Comparison of ENCODE assay signal across 8 cellular contexts in the genomic region with DNA sequence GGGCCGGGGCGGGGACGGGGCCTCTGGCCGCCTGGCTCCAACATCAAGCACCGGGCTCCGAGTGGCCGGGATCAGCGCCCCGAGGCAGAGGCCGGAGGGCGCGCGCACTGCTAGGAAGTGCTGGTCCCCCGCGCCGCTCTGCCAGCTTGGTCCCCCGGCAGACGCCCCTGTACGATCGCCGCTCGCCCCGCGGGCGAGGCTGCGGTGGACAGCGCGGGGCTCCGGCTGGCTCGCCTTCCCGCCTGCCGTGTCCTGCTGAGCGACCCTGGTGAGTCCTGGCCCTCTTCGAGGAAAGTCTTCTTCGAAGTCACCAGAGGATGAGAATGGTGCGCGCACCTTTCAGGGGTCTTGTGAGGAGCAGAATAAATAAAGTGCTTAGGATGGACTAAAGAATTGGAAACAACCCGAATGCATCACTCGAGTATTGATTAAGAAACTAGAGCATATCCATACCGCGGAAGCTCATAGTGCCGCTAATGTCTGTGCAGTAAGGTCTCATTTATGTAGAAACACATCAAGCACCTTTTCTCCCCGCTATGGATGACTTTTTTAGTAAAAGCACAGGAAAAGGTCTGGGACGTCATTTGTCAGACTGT. TPM values are rescaled to one million over a fixed set of nuclear protein-coding genes. Genes with fewer than 3 reads are reported as not detected.
DNase-seq lines count a peak whose midpoint lies in the region; FAIRE-seq and TF ChIP-seq lines count a peak whose summit lies in the region.

No MANE protein-coding gene starts in this region.

- no peaks in the 10 kb centered on the region for H4K20me1 ChIP-seq in keratinocyte (ENCODE audit: control insufficient read depth, extremely low read depth, insufficient read depth, low read length)

- TF ChIP-seq CTCF in HEK293 (tag by site-specific recombination; IDR thresholded peaks at IDR 0.05) (no peak), keratinocyte (optimal IDR thresholded peaks at IDR 0.05 in 1 of 3, IDR thresholded peaks at IDR 0.05 in 1 of 3, conservative IDR thresholded peaks at IDR 0.05 in 1 of 3; ENCODE audit: extremely low read depth in 1 of 3, insufficient read depth in 2 of 3, low read length in 3 of 3) (no peak)

- H3K9me3 Mint-ChIP-seq in CD4-positive, alpha-beta memory T cell = no peaks in the 10 kb centered on the region
- H3K9me3 Mint-ChIP-seq in activated T-helper 2 cell treated with anti-CD3 and anti-CD28 coated beads, Interferon-gamma antibody, Interleukin-2, Interleukin-4, amounts not matched to agents 10 μg/mL and 5 μg/mL and 100 μg/mL, durations not matched to agents 14 hours and 24 hours and 36 hours = no peaks in the 10 kb centered on the region

- CTCF ChIA-PET in CD4-positive, alpha-beta memory T cell (lab: Charles Lee; ENCODE audit: partially characterized antibody) = interaction anchor here (0.5 to 13.2 kb wide), 13 partner anchors 15 to 1268 kb away, joined by 3 to 376 read pairs (median 5); partner anchors contain the start of genes IL32 and ZSCAN10
- CTCF ChIA-PET in HEK293 (lab: Yijun Ruan, JAX) = interaction anchor here (0.9 to 1.6 kb wide), 7 partner anchors 14 to 103 kb away, joined by 3 to 7 read pairs (median 3); no protein-coding TSS in a partner anchor

- dilution Hi-C loops in keratinocyte (cut with MboI; ENCODE audit: extremely low pct_ligation_motif_present, low sequenced_read_pairs) = no loop called here

- H3K9ac ChIP-seq in keratinocyte (ENCODE audit: control insufficient read depth, extremely low read depth, insufficient read depth, low read length) (peak overlapping the region; percentile 91), subcutaneous abdominal adipose tissue (ENCODE audit: low read length in 5 of 5) (peak overlapping the region in 4 of 5 donors; percentile 88 to 94 (median 91))

- H3K9me3 ChIP-seq in CD4-positive, alpha-beta memory T cell (ENCODE audit: control insufficient read depth in 1 of 2, low read length in 2 of 2) = no peaks in the 10 kb centered on the region
- H3K9me3 ChIP-seq in HEK293 (ENCODE audit: control insufficient read depth, insufficient read depth, low read depth, low read length) (no peaks in the 10 kb centered on the region), keratinocyte (ENCODE audit: control insufficient read depth, low read depth, low read length) (no peaks in the 10 kb centered on the region), subcutaneous abdominal adipose tissue (ENCODE audit: control insufficient read depth in 5 of 5, low read length in 5 of 5) (no peaks in the 10 kb centered on the region)

- no peaks in the 10 kb centered on the region for H3K27me3 ChIP-seq in CD4-positive, alpha-beta memory T cell (ENCODE audit: insufficient read depth, low read length)
- H3K27me3 ChIP-seq in keratinocyte (ENCODE audit: control insufficient read depth, extremely low read depth, insufficient read depth, low read length) = no peaks in the 10 kb centered on the region
- no peaks in the 10 kb centered on the region for H3K27me3 ChIP-seq in subcutaneous abdominal adipose tissue (ENCODE audit: control insufficient read depth in 5 of 5, insufficient read depth in 4 of 5, low read length in 5 of 5)

- FAIRE-seq in keratinocyte (lab: Jason Lieb, UNC) = no peak

- peaks cover 36% of the 10 kb centered on the region for H3K79me2 ChIP-seq in keratinocyte (ENCODE audit: control insufficient read depth, insufficient read depth, low read length)

- peak overlapping the region; percentile 88 to 89 for H3K4me3 ChIP-seq in CD4-positive, alpha-beta memory T cell (ENCODE audit: low read length in 2 of 2)
- H3K4me3 ChIP-seq in HEK293 (ENCODE audit: low read depth, low read length) = peak overlapping the region; percentile 82
- peak overlapping the region; percentile 90 to 100 (median 98) for H3K4me3 ChIP-seq in keratinocyte (ENCODE audit: control insufficient read depth in 2 of 3, extremely low read depth in 1 of 3, insufficient read depth in 2 of 3, low read depth in 1 of 3, low read length in 3 of 3)
- H3K4me3 ChIP-seq in subcutaneous abdominal adipose tissue (ENCODE audit: low read depth in 1 of 5, low read length in 5 of 5) = peak overlapping the region; percentile 87 to 92 (median 91)

- H2AFZ ChIP-seq in keratinocyte (ENCODE audit: control insufficient read depth, low read length) = peak overlapping the region; percentile 90

- H3K36me3 ChIP-seq in CD4-positive, alpha-beta memory T cell (ENCODE audit: insufficient read depth, low read length) = peaks cover 8% of the 10 kb centered on the region
- H3K36me3 ChIP-seq in HEK293 (ENCODE audit: control insufficient read depth in 2 of 2, insufficient read depth in 1 of 2, low read length in 2 of 2) (peaks cover 6 to 44% of the 10 kb centered on the region in 2 experiments; a peak in 2 of 3 replicates), keratinocyte (ENCODE audit: control insufficient read depth in 2 of 2, extremely low read depth in 1 of 2, insufficient read depth in 2 of 2, low read length in 2 of 2) (peaks cover 3 to 4% of the 10 kb centered on the region in 2 experiments), subcutaneous abdominal adipose tissue (ENCODE audit: control insufficient read depth in 5 of 5, insufficient read depth in 5 of 5, low read length in 5 of 5) (peaks cover 0 to 35% (median 20%) of the 10 kb centered on the region in 5 donors)

- intact Hi-C loops in CD4-positive, alpha-beta memory T cell (cut with micrococcal nuclease) = no loop called here
- intact Hi-C loops in activated T-helper 2 cell treated with anti-CD3 and anti-CD28 coated beads, Interferon-gamma antibody, Interleukin-2, Interleukin-4, amounts not matched to agents 10 μg/mL and 5 μg/mL and 100 μg/mL, durations not matched to agents 14 hours and 24 hours and 36 hours (cut with micrococcal nuclease) = loop anchor here (2.0 kb wide), 1 partner anchor 32 kb away; no protein-coding TSS in a partner anchor

- H3K27ac ChIP-seq in CD4-positive, alpha-beta memory T cell (ENCODE audit: low read depth, low read length) = peak overlapping the region; percentile 73
- H3K27ac ChIP-seq in HEK293 (ENCODE audit: extremely low read depth, low read depth, low read length) = peak overlapping the region; percentile 90
- peak overlapping the region; percentile 78 for H3K27ac ChIP-seq in keratinocyte (ENCODE audit: control insufficient read depth, insufficient read depth, low read length)
- peak overlapping the region; percentile 4 for H3K27ac ChIP-seq in subcutaneous abdominal adipose tissue (ENCODE audit: low read depth, low read length)

- peaks cover 10 to 42% (median 21%) of the 10 kb centered on the region in 4 donors for H3K4me1 Mint-ChIP-seq in CD4-positive, alpha-beta memory T cell
- H3K4me1 Mint-ChIP-seq in activated T-helper 2 cell treated with anti-CD3 and anti-CD28 coated beads, Interferon-gamma antibody, Interleukin-2, Interleukin-4, amounts not matched to agents 10 μg/mL and 5 μg/mL and 100 μg/mL, durations not matched to agents 14 hours and 24 hours and 36 hours (ENCODE audit: low read depth) = peaks cover 18% of the 10 kb centered on the region

- peak overlapping the region; percentile 87 to 99 (median 96) for H3K4me3 Mint-ChIP-seq in CD4-positive, alpha-beta memory T cell
- peak overlapping the region; percentile 98 for H3K4me3 Mint-ChIP-seq in activated T-helper 2 cell treated with anti-CD3 and anti-CD28 coated beads, Interferon-gamma antibody, Interleukin-2, Interleukin-4, amounts not matched to agents 10 μg/mL and 5 μg/mL and 100 μg/mL, durations not matched to agents 14 hours and 24 hours and 36 hours (ENCODE audit: low read depth)

- peak overlapping the region; percentile 86 to 99 (median 92) for H3K27ac Mint-ChIP-seq in CD4-positive, alpha-beta memory T cell
- H3K27ac Mint-ChIP-seq in activated T-helper 2 cell treated with anti-CD3 and anti-CD28 coated beads, Interferon-gamma antibody, Interleukin-2, Interleukin-4, amounts not matched to agents 10 μg/mL and 5 μg/mL and 100 μg/mL, durations not matched to agents 14 hours and 24 hours and 36 hours = peak overlapping the region; percentile 82

- H3K27me3 Mint-ChIP-seq in CD4-positive, alpha-beta memory T cell = no peaks in the 10 kb centered on the region
- H3K27me3 Mint-ChIP-seq in activated T-helper 2 cell treated with anti-CD3 and anti-CD28 coated beads, Interferon-gamma antibody, Interleukin-2, Interleukin-4, amounts not matched to agents 10 μg/mL and 5 μg/mL and 100 μg/mL, durations not matched to agents 14 hours and 24 hours and 36 hours (ENCODE audit: low read depth) = no peaks in the 10 kb centered on the region

- H3K36me3 Mint-ChIP-seq in CD4-positive, alpha-beta memory T cell = peaks cover 3 to 29% of the 10 kb centered on the region in 2 donors
- peaks cover 32% of the 10 kb centered on the region for H3K36me3 Mint-ChIP-seq in activated T-helper 2 cell treated with anti-CD3 and anti-CD28 coated beads, Interferon-gamma antibody, Interleukin-2, Interleukin-4, amounts not matched to agents 10 μg/mL and 5 μg/mL and 100 μg/mL, durations not matched to agents 14 hours and 24 hours and 36 hours (ENCODE audit: low read depth)

- DNase-seq in CD4-positive, alpha-beta memory T cell = no peak
- DNase-seq in activated T-helper 2 cell treated with anti-CD3 and anti-CD28 coated beads, Interferon-gamma antibody, Interleukin-2, Interleukin-4, amounts not matched to agents 10 μg/mL and 5 μg/mL and 100 μg/mL, durations not matched to agents 14 hours and 24 hours and 36 hours (ENCODE audit: low spot score) = no peak
- DNase-seq in keratinocyte (ENCODE audit: low read depth, low spot score) (no peak), HCEC 1CT (no peak), hippocampal formation (lab: John Stamatoyannopoulos, UW) (no peak)
- no peak for DNase-seq in stimulated activated CD4-positive, alpha-beta T cell treated with anti-CD3 and anti-CD28 coated beads, Interleukin-4, amount 100 ng/mL, for 4 hours

- peaks cover 24% of the 10 kb centered on the region for H3K4me1 ChIP-seq in CD4-positive, alpha-beta memory T cell (ENCODE audit: insufficient read depth, low read length)
- H3K4me1 ChIP-seq in HEK293 (ENCODE audit: control insufficient read depth, insufficient read depth, low read length) = 0 out of 2 replicates have a peak, but pooled peaks cover 3% of the 10 kb centered on the region
- peaks cover 5% of the 10 kb centered on the region for H3K4me1 ChIP-seq in keratinocyte (ENCODE audit: control insufficient read depth, extremely low read depth, insufficient read depth, low read length)
- peaks cover 2 to 21% (median 21%) of the 10 kb centered on the region in 5 donors for H3K4me1 ChIP-seq in subcutaneous abdominal adipose tissue (ENCODE audit: control insufficient read depth in 5 of 5, insufficient read depth in 5 of 5, low read length in 5 of 5)

- H3K9me1 ChIP-seq in keratinocyte (ENCODE audit: control insufficient read depth, extremely low read depth, insufficient read depth, low read length) = no peaks in the 10 kb centered on the region

- peak overlapping the region; percentile 89 for H3K4me2 ChIP-seq in keratinocyte (ENCODE audit: control insufficient read depth, extremely low read depth, insufficient read depth, low read depth, low read length)

- POLR2A ChIA-PET in CD4-positive, alpha-beta memory T cell (lab: Charles Lee; ENCODE audit: partially characterized antibody) = interaction anchor here (0.7 to 10.2 kb wide), 41 partner anchors 8 to 1353 kb away, joined by 3 to 123 read pairs (median 6); partner anchors contain the start of genes CLUAP1, HCFC1R1, IL32 and MMP25
- POLR2A ChIA-PET in HEK293 (lab: Yijun Ruan, JAX) = interaction anchor here (0.6 to 3.4 kb wide), 28 partner anchors 9 to 1483 kb away, joined by 3 to 38 read pairs (median 6); partner anchors contain the start of genes KREMEN2, PKMYT1, TNFRSF12A and ZNF200

RNA-seq across cellular contexts. Expression of gene ZNF213, which starts 0.4 kb away (rescaled TPM):
- 10 to 100 TPM; 14.1 to 14.5 TPM for total RNA-seq in CD4-positive, alpha-beta memory T cell
- 1 to 10 TPM in 1 of 2 donors, under 1 TPM in 1; 0.67 to 3.2 TPM for polyA plus RNA-seq in CD4-positive, alpha-beta memory T cell
- 9.1 and 9.3 TPM in 2 replicates for total RNA-seq in activated T-helper 2 cell treated with anti-CD3 and anti-CD28 coated beads, Interferon-gamma antibody, Interleukin-2, Interleukin-4, amounts not matched to agents 10 μg/mL and 5 μg/mL and 100 μg/mL, durations not matched to agents 14 hours and 24 hours and 36 hours
- polyA plus RNA-seq in keratinocyte = 0.51 to 1.1 TPM (median 0.62 TPM) in 3 replicates
- polyA plus RNA-seq in keratinocyte (2011; ENCODE audit: low read depth) = 1.5 TPM
- 0.77 and 2.4 TPM in 2 replicates for polyA plus RNA-seq in keratinocyte (2011; cell fraction: cytosol; rRNA removed)
- polyA plus RNA-seq in keratinocyte (2011; cell fraction: nucleus; rRNA removed) = 1.4 and 2.0 TPM in 2 replicates
- 6.4 and 6.6 TPM in 2 replicates for polyA plus RNA-seq in keratinocyte (2012; ENCODE audit: low replicate concordance)
- polyA minus RNA-seq in keratinocyte = 1.2 to 4.8 TPM (median 1.5 TPM) in 3 replicates
- polyA minus RNA-seq in keratinocyte (2011; cell fraction: cytosol; rRNA and poly(A)+ RNA removed) = 7.5 TPM
- 2.0 and 2.6 TPM in 2 replicates for polyA minus RNA-seq in keratinocyte (2011; cell fraction: nucleus; rRNA and poly(A)+ RNA removed)

RNA-seq across cellular contexts. Expression of gene ZNF205, which starts 22.8 kb away (rescaled TPM):
- total RNA-seq in CD4-positive, alpha-beta memory T cell = not detected
- polyA plus RNA-seq in CD4-positive, alpha-beta memory T cell = under 1 TPM in 1 of 2 donors, not detected in 1; 0.20 TPM
- 0.09 and 0.18 TPM in 2 replicates for total RNA-seq in activated T-helper 2 cell treated with anti-CD3 and anti-CD28 coated beads, Interferon-gamma antibody, Interleukin-2, Interleukin-4, amounts not matched to agents 10 μg/mL and 5 μg/mL and 100 μg/mL, durations not matched to agents 14 hours and 24 hours and 36 hours
- 6.0 to 8.7 TPM (median 8.1 TPM) in 3 replicates for polyA plus RNA-seq in keratinocyte
- 5.8 TPM for polyA plus RNA-seq in keratinocyte (2011; ENCODE audit: low read depth)
- polyA plus RNA-seq in keratinocyte (2011; cell fraction: cytosol; rRNA removed) = 5.4 and 14.2 TPM in 2 replicates
- polyA plus RNA-seq in keratinocyte (2011; cell fraction: nucleus; rRNA removed) = 10.3 and 13.3 TPM in 2 replicates
- 6.9 and 10.2 TPM in 2 replicates for polyA plus RNA-seq in keratinocyte (2012; ENCODE audit: low replicate concordance)
- 2.6 to 4.1 TPM (median 4.0 TPM) in 3 replicates for polyA minus RNA-seq in keratinocyte
- polyA minus RNA-seq in keratinocyte (2011; cell fraction: cytosol; rRNA and poly(A)+ RNA removed) = 16.9 TPM
- polyA minus RNA-seq in keratinocyte (2011; cell fraction: nucleus; rRNA and poly(A)+ RNA removed) = 6.2 and 8.1 TPM in 2 replicates

RNA-seq across cellular contexts. Expression of gene ZSCAN10, which starts 36.1 kb away (rescaled TPM):
- total RNA-seq in CD4-positive, alpha-beta memory T cell = under 1 TPM in 1 of 2 experiments, not detected in 1; 0.15 TPM
- not detected for polyA plus RNA-seq in CD4-positive, alpha-beta memory T cell
- total RNA-seq in activated T-helper 2 cell treated with anti-CD3 and anti-CD28 coated beads, Interferon-gamma antibody, Interleukin-2, Interleukin-4, amounts not matched to agents 10 μg/mL and 5 μg/mL and 100 μg/mL, durations not matched to agents 14 hours and 24 hours and 36 hours = not detected in 2 replicates
- polyA plus RNA-seq in keratinocyte = not detected in 3 replicates
- not detected for polyA plus RNA-seq in keratinocyte (2011; ENCODE audit: low read depth)
- polyA plus RNA-seq in keratinocyte (2011; cell fraction: cytosol; rRNA removed) = not detected in 2 replicates
- polyA plus RNA-seq in keratinocyte (2011; cell fraction: nucleus; rRNA removed) = not detected in 2 replicates
- polyA plus RNA-seq in keratinocyte (2012; ENCODE audit: low replicate concordance) = not detected in 2 replicates
- not detected in 3 replicates for polyA minus RNA-seq in keratinocyte
- not detected for polyA minus RNA-seq in keratinocyte (2011; cell fraction: cytosol; rRNA and poly(A)+ RNA removed)
- not detected in 2 replicates for polyA minus RNA-seq in keratinocyte (2011; cell fraction: nucleus; rRNA and poly(A)+ RNA removed)

RNA-seq across cellular contexts. Expression of gene OR1F1, which starts 52.8 kb away (rescaled TPM):
- under 1 TPM; 0.49 to 0.97 TPM for total RNA-seq in CD4-positive, alpha-beta memory T cell
- polyA plus RNA-seq in CD4-positive, alpha-beta memory T cell = not detected
- not detected in 2 replicates for total RNA-seq in activated T-helper 2 cell treated with anti-CD3 and anti-CD28 coated beads, Interferon-gamma antibody, Interleukin-2, Interleukin-4, amounts not matched to agents 10 μg/mL and 5 μg/mL and 100 μg/mL, durations not matched to agents 14 hours and 24 hours and 36 hours
- 0.51 to 0.89 TPM (median 0.58 TPM) in 3 replicates for polyA plus RNA-seq in keratinocyte
- polyA plus RNA-seq in keratinocyte (2011; ENCODE audit: low read depth) = not detected
- 0.55 and 0.56 TPM in 2 replicates for polyA plus RNA-seq in keratinocyte (2011; cell fraction: cytosol; rRNA removed)
- polyA plus RNA-seq in keratinocyte (2011; cell fraction: nucleus; rRNA removed) = 1.1 and 1.2 TPM in 2 replicates
- 0.29 TPM in 1 of 2 replicates, not detected in the other for polyA plus RNA-seq in keratinocyte (2012; ENCODE audit: low replicate concordance)
- polyA minus RNA-seq in keratinocyte = 1.0 to 3.6 TPM (median 2.7 TPM) in 3 replicates
- polyA minus RNA-seq in keratinocyte (2011; cell fraction: cytosol; rRNA and poly(A)+ RNA removed) = not detected
- polyA minus RNA-seq in keratinocyte (2011; cell fraction: nucleus; rRNA and poly(A)+ RNA removed) = 0.93 TPM in 1 of 2 replicates, not detected in the other

Comparison
In these comparisons a context has a peak if more than half of its experiments do, and no peak if none do; other contexts are left out.
1. H3K27ac ChIP-seq: peak in every context shown above with its lines; median percentile 90 in HEK293; 78 in keratinocyte; 73 in CD4-positive, alpha-beta memory T cell; 4 in subcutaneous abdominal adipose tissue.